ENCODE assay signal across 13 cellular contexts in the genomic region with DNA sequence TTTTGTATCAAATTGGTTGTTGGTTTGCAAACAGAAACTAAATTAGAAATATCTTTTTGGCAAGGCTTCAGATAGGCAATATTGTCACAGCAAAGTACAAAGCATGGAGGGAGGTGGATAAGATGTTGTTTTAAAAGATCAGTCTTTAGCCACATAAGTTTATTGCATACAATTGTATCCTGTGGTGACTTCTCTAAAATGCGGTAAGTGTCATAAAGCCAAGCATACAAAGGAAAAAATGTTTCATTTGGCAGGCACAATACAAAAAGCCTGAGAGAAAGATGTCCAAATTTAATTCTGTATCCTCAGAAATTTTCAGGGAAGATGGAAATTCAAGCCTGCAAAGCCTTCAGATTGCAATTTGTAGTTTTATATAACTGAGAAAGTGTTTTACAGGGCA.
DNase-seq lines count a peak whose midpoint lies in the region; ATAC-seq and TF ChIP-seq lines count a peak whose summit lies in the region.
"Had no signal": no experiment of that assay in that cellular context is flagged by ENCODE, and none has a peak within 500 bp of the region (broad histone marks: within the 10 kb centered on the region; RNA-seq: fewer than 3 reads in every experiment).

No MANE protein-coding gene starts in this region.

- peak overlapping the region; percentile 71 for H2AFZ ChIP-seq in ACC112 (ENCODE audit: low read length, unreplicated experiment)

- no peak for ATAC-seq in GM18519 (IDR thresholded peaks at IDR 0.05; ENCODE audit: low FRiP score, unreplicated experiment)
- no peak for ATAC-seq in GM21423 (IDR thresholded peaks at IDR 0.05; ENCODE audit: unreplicated experiment)
- ATAC-seq: activated T-cell treated with anti-CD3 and anti-CD28 coated beads, Interleukin-2, amount 50 U/mL, for 4 hours had no signal

- H3K27me3 ChIP-seq in ACC112 (ENCODE audit: insufficient read depth, low read length) = no peaks in the 10 kb centered on the region
- H3K27me3 ChIP-seq in neutrophil = no peaks in the 10 kb centered on the region
- H3K27me3 ChIP-seq: BLaER1 treated with 17β-estradiol and CSF1 and Interleukin-3, amounts not matched to agents 10 nM and 100 nM; brain microvascular endothelial cell had no signal

- DNase-seq in HuH-7 (ENCODE audit: low spot score) = no peak
- no peak for DNase-seq in NCI-H2107 treated with DMSO at 0.1 percent for 48 hours (lab: John Stamatoyannopoulos, UW; ENCODE audit: unreplicated experiment)
- DNase-seq: activated T-cell treated with anti-CD3 and anti-CD28 coated beads, Interleukin-2, amount 50 U/mL, for 4 hours; brain microvascular endothelial cell; retina; T1000 had no signal

- no peak for TF ChIP-seq CTCF in HEK293 (tag by site-specific recombination; IDR thresholded peaks at IDR 0.05)
- no peak for TF ChIP-seq CTCF in neutrophil (IDR thresholded peaks at IDR 0.05)

- H3K4me3 ChIP-seq in ACC112 (ENCODE audit: low read depth, low read length) (peak overlapping the region; percentile 60), HEK293 (ENCODE audit: low read depth, low read length) (no peak overlapping the region), neutrophil (ENCODE audit: low read depth in 1 of 2, low read length in 1 of 2) (no peak overlapping the region)
- H3K4me3 ChIP-seq: BLaER1 treated with 17β-estradiol and CSF1 and Interleukin-3, amounts not matched to agents 10 nM and 100 nM had no signal

- CTCF ChIA-PET in HEK293 (lab: Yijun Ruan, JAX) = no interaction called here

- H3K27ac ChIP-seq in ACC112 (ENCODE audit: low read depth, low read length) (no peak overlapping the region), HEK293 (ENCODE audit: extremely low read depth, low read depth, low read length) (no peak overlapping the region), cingulate gyrus (ENCODE audit: low read depth, low read length) (peak overlapping the region; percentile 66), neutrophil (peak overlapping the region; percentile 75)
- H3K27ac ChIP-seq: brain microvascular endothelial cell had no signal

- POLR2A ChIA-PET in HEK293 (lab: Yijun Ruan, JAX) = no interaction called here

- H3K4me1 ChIP-seq in ACC112 (ENCODE audit: control insufficient read depth, insufficient read depth, low read length, unreplicated experiment) (peaks cover 5% of the 10 kb centered on the region), HEK293 (ENCODE audit: control insufficient read depth, insufficient read depth, low read length) (peaks cover 21% of the 10 kb centered on the region), neutrophil (ENCODE audit: control insufficient read depth in 1 of 2, insufficient read depth in 1 of 2, low read depth in 1 of 2, low read length in 1 of 2) (peaks cover 24% of the 10 kb centered on the region in 2 experiments)

- no peaks in the 10 kb centered on the region for H3K79me2 ChIP-seq in ACC112 (ENCODE audit: control insufficient read depth, insufficient read depth, low read length, unreplicated experiment)

- H3K9me3 ChIP-seq in HEK293 (ENCODE audit: control insufficient read depth, insufficient read depth, low read depth, low read length) = no peaks in the 10 kb centered on the region
- no peaks in the 10 kb centered on the region for H3K9me3 ChIP-seq in neutrophil
- H3K9me3 ChIP-seq: BLaER1 treated with 17β-estradiol and CSF1 and Interleukin-3, amounts not matched to agents 10 nM and 100 nM had no signal

- H3K36me3 ChIP-seq in ACC112 (ENCODE audit: insufficient read depth, low read length) (no peaks in the 10 kb centered on the region), HEK293 (ENCODE audit: control insufficient read depth in 2 of 2, insufficient read depth in 1 of 2, low read length in 2 of 2) (no peaks in the 10 kb centered on the region), neutrophil (no peaks in the 10 kb centered on the region)
- H3K36me3 ChIP-seq: BLaER1 treated with 17β-estradiol and CSF1 and Interleukin-3, amounts not matched to agents 10 nM and 100 nM; brain microvascular endothelial cell had no signal

TF ChIP-seq in HEK293, 187 proteins besides CTCF, POLR2A, EP300 and RAD21:
- TF ChIP-seq, protein P1, sequence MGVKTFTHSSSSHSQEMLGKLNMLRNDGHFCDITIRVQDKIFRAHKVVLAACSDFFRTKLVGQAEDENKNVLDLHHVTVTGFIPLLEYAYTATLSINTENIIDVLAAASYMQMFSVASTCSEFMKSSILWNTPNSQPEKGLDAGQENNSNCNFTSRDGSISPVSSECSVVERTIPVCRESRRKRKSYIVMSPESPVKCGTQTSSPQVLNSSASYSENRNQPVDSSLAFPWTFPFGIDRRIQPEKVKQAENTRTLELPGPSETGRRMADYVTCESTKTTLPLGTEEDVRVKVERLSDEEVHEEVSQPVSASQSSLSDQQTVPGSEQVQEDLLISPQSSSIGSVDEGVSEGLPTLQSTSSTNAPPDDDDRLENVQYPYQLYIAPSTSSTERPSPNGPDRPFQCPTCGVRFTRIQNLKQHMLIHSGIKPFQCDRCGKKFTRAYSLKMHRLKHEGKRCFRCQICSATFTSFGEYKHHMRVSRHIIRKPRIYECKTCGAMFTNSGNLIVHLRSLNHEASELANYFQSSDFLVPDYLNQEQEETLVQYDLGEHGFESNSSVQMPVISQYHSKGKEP (tag by site-specific recombination; IDR thresholded peaks at IDR 0.05) = peak; percentile 40; the same call in 1 of the 2 replicates
- no peak for TF ChIP-seq ZNF416 (tag by site-specific recombination; IDR thresholded peaks at IDR 0.05)

Comparison
In these comparisons a context has a peak if more than half of its experiments do, and no peak if none do; other contexts are left out.
1. H3K27ac ChIP-seq: peak in cingulate gyrus (single experiment) and neutrophil (single experiment); none in ACC112 (single experiment) and HEK293 (single experiment).